In the genomic region with DNA sequence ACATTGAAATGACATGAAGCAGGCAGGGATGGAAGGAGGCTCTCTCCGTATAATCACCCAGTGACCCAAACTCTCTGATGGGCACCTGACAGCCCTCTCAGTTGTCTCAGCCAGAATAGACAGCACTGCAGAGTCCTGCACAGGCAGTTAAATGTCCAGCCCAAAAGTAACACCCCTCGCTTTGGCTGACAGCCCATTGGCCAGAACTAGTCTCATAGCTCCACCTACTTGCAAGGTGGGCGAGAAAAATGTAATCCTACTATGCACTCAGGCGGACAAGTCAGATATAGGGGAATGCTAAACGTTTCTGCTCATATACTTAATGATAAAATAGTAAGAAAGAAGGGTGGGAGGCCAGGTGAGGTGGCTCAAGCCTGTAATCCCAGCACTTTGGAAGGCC, we compare ENCODE assay signal across 1 cellular context.
A peak's percentile ranks its signal among the peaks of the same experiment; 100 is the strongest.
TF ChIP-seq lines count a peak whose summit lies in the region.

No MANE protein-coding gene starts in this region.

TF ChIP-seq in K562, 482 proteins besides CTCF, POLR2A, EP300 and RAD21:
- TF ChIP-seq ARID2 (IDR thresholded peaks at IDR 0.05) (no peak), ZKSCAN1 (IDR thresholded peaks at IDR 0.05; ENCODE audit: low read depth, low read length) (peak; percentile 87)
TF ChIP-seq in K562: peak in this region for 1.
